In the genomic region with DNA sequence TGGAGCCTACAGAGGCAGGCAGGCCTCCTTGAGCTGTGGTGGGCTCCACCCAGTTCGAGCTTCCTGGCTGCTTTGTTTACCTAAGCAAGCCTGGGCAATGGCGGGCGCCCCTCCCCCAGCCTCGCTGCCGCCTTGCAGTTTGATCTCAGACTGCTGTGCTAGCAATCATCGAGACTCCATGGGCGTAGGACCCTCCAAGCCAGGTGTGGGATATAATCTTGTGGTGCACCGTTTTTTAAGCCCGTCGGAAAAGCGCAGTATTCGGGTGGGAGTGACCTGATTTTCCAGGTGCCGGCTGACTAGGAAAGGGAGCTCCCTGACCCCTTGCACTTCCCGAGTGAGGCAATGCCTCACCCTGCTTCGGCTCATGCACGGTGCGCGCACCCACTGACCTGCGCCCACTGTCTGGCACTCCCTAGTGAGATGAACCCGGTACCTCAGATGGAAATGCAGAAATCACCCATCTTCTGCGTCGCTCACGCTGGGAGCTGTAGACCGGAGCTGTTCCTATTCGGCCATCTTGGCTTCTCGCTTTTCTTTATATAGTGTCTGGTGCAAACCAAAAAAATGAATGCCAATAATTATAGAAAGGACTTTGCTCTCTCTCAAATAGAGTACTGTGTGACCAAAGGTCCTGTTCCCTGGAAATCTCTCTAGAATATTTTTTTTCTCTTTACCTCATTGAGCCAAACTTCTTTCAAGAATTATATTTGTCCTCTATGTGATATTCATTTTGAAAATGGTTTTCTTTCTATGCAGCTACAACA, we compare ENCODE assay signal across 6 cellular contexts. TPM values are rescaled to one million over a fixed set of nuclear protein-coding genes. Genes with fewer than 3 reads are reported as not detected.
"Had no signal": no experiment of that assay in that cellular context is flagged by ENCODE, and none has a peak within 500 bp of the region (broad histone marks: within the 10 kb centered on the region; RNA-seq: fewer than 3 reads in every experiment).

No MANE protein-coding gene starts in this region.

RNA-seq across cellular contexts. Expression of gene OTOGL, which starts 50.4 kb away (rescaled TPM):
- total RNA-seq: activated CD4-positive, alpha-beta memory T cell treated with anti-CD3 and anti-CD28 coated beads, Interleukin-2, amount 10 ng/mL, durations not matched to agents 7 days and 5 days; activated CD4-positive, alpha-beta T cell treated with anti-CD3 and anti-CD28 coated beads, Interleukin-2, amount 10 ng/mL, durations not matched to agents 24 days and 14 days; activated naive CD4-positive, alpha-beta T cell treated with anti-CD3 and anti-CD28 coated beads for 36 hours; activated naive CD8-positive, alpha-beta T cell treated with anti-CD3 and anti-CD28 coated beads, Interleukin-2, amount 10 ng/mL, durations not matched to agents 7 days and 5 days; activated T-cell treated with anti-CD3 and anti-CD28 coated beads, Interleukin-2, amount 50 U/mL, for 72 hours; natural killer cell treated with Interleukin-12 subunit alpha and Interleukin-12 subunit beta and Interleukin-15 and Interleukin-18, amount 100 ng/mL, for 72 hours had no signal
